24 cellular contexts compared by ENCODE assay signal in the genomic region with DNA sequence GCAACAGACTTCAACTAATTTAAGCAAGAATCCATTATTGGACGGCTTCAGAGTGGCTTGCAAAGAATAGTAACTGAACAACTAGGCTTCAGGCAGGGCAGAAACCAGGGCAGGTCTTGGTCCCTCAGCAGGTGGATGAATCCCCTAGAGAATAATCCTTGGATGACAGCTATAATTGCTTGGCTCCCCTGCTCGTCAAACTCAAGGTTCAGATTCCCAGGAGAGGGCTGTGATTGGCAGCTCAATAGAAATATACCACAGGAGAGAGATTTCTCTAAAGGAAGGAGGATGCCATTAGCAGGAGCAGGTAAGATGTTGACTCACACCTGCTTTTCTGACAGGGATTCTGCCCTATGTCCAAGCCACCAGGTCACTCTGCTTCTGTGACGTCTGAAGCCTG.
"Had no signal": no experiment of that assay in that cellular context is flagged by ENCODE, and none has a peak within 500 bp of the region (broad histone marks: within the 10 kb centered on the region; RNA-seq: fewer than 3 reads in every experiment).

No MANE protein-coding gene starts in this region.

- H3K27ac ChIP-seq: colonic mucosa, epithelial cell of prostate, esophagus squamous epithelium, gastrocnemius medialis, heart right ventricle, left lung, lower lobe of right lung had no signal

- H3K36me3 ChIP-seq: colonic mucosa, esophagus squamous epithelium, gastrocnemius medialis, heart right ventricle, left lung, lower lobe of right lung had no signal

- H3K4me3 ChIP-seq: colonic mucosa, esophagus squamous epithelium, gastrocnemius medialis, heart right ventricle, left lung, lower lobe of right lung, mucosa of descending colon had no signal

- H3K9me3 Mint-ChIP-seq: dendritic cell treated with granulocyte-macrophage colony-stimulating factor and Interleukin-4, amounts not matched to agents 40 ng/mL and 50 ng/mL, for 4 days; effector memory CD8-positive, alpha-beta T cell; endodermal cell; mesothelial cell of epicardium had no signal

- DNase-seq: colonic mucosa; cortex of kidney; effector CD8-positive, alpha-beta T cell; effector memory CD8-positive, alpha-beta T cell; endodermal cell; erythroblast; esophagus squamous epithelium; foreskin fibroblast; foreskin melanocyte; gastrocnemius medialis; glutamatergic neuron; head of caudate nucleus; heart right ventricle; hippocampal formation; left cardiac atrium; left lung; left ventricle myocardium superior; lower lobe of right lung; mesenchymal stem cell; mucosa of descending colon had no signal

- H3K36me3 Mint-ChIP-seq: mesothelial cell of epicardium had no signal

- H3K4me1 ChIP-seq: colonic mucosa, esophagus squamous epithelium, gastrocnemius medialis, heart right ventricle, left lung, lower lobe of right lung had no signal

- ATAC-seq: effector memory CD8-positive, alpha-beta T cell; esophagus mucosa; gastrocnemius medialis; heart right ventricle; left cardiac atrium; left lung; left ventricle myocardium superior; lower lobe of right lung; mucosa of descending colon had no signal

- H3K4me1 Mint-ChIP-seq: mesothelial cell of epicardium had no signal

- H3K4me3 Mint-ChIP-seq: dendritic cell treated with granulocyte-macrophage colony-stimulating factor and Interleukin-4, amounts not matched to agents 40 ng/mL and 50 ng/mL, for 4 days; effector memory CD8-positive, alpha-beta T cell; endodermal cell; mesothelial cell of epicardium had no signal

- H3K27ac Mint-ChIP-seq: dendritic cell treated with granulocyte-macrophage colony-stimulating factor and Interleukin-4, amounts not matched to agents 40 ng/mL and 50 ng/mL, for 4 days; effector memory CD8-positive, alpha-beta T cell; endodermal cell; mesothelial cell of epicardium had no signal

- H3K9me3 ChIP-seq: colonic mucosa, esophagus squamous epithelium, gastrocnemius medialis, heart right ventricle, left lung, lower lobe of right lung, mucosa of descending colon had no signal

- H3K27me3 ChIP-seq: colonic mucosa, esophagus squamous epithelium, gastrocnemius medialis had no signal
